ENCODE assay signal across 1 cellular context in the genomic region with DNA sequence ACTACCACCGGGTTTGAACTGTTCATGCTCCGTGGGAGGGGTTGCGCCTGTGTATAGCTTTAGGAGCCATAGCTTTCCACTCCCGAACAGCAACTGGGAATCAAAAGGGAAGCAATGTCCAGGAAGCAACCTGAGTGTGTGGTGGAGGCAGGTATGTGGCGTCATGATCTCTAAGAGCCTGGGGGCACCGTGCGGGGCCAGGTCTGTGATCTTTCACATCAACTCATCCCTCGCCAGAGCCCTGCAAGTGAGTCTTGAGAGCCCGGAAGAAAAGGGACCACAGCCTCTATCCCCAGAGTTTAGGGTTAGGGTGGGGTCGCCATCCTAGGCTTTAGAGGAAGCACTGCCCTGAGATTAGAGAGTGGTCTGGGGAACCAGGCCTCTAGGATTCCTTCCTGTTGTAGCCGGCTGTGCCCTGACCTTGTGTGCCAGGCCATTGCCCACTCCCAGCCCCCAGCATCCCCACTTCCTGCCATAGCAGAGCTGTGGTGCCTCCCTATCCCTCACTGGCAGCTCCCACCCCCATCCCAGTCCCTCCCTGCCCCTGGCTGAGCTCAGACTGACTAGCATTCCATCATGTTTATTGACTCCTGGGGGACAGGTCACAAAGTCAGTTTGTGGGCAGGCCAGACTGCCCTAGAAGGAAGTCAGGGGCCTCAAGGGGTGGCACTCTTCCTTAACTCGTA.
TF ChIP-seq lines count a peak whose summit lies in the region.

No MANE protein-coding gene starts in this region.

TF ChIP-seq in WTC11, 78 proteins besides CTCF, POLR2A, EP300 and RAD21 (continued from another document):
- TF ChIP-seq, protein P1, sequence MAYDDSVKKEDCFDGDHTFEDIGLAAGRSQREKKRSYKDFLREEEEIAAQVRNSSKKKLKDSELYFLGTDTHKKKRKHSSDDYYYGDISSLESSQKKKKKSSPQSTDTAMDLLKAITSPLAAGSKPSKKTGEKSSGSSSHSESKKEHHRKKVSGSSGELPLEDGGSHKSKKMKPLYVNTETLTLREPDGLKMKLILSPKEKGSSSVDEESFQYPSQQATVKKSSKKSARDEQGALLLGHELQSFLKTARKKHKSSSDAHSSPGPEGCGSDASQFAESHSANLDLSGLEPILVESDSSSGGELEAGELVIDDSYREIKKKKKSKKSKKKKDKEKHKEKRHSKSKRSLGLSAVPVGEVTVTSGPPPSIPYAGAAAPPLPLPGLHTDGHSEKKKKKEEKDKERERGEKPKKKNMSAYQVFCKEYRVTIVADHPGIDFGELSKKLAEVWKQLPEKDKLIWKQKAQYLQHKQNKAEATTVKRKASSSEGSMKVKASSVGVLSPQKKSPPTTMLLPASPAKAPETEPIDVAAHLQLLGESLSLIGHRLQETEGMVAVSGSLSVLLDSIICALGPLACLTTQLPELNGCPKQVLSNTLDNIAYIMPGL (CRISPR knock-in tag; IDR thresholded peaks at IDR 0.05): no peak
- no peak for TF ChIP-seq AR (CRISPR knock-in tag; IDR thresholded peaks at IDR 0.05)
- TF ChIP-seq RORB (CRISPR knock-in tag; IDR thresholded peaks at IDR 0.05): no peak
- no peak for TF ChIP-seq ZNF396 (CRISPR knock-in tag; IDR thresholded peaks at IDR 0.05; ENCODE audit: borderline replicate concordance)
- TF ChIP-seq FOXJ3 (CRISPR knock-in tag; IDR thresholded peaks at IDR 0.05; ENCODE audit: borderline replicate concordance): no peak
- no peak for TF ChIP-seq NR3C1 (CRISPR knock-in tag; conservative IDR thresholded peaks at IDR 0.05; ENCODE audit: low read depth)
- TF ChIP-seq, protein P2, sequence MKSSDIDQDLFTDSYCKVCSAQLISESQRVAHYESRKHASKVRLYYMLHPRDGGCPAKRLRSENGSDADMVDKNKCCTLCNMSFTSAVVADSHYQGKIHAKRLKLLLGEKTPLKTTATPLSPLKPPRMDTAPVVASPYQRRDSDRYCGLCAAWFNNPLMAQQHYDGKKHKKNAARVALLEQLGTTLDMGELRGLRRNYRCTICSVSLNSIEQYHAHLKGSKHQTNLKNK (CRISPR knock-in tag; IDR thresholded peaks at IDR 0.05): no peak
- TF ChIP-seq, protein P3, sequence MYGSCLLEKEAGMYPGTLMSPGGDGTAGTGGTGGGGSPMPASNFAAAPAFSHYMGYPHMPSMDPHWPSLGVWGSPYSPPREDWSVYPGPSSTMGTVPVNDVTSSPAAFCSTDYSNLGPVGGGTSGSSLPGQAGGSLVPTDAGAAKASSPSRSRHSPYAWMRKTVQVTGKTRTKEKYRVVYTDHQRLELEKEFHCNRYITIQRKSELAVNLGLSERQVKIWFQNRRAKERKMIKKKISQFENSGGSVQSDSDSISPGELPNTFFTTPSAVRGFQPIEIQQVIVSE (CRISPR knock-in tag; IDR thresholded peaks at IDR 0.05; ENCODE audit: borderline replicate concordance): no peak
- TF ChIP-seq GABPB1 (CRISPR knock-in tag; IDR thresholded peaks at IDR 0.05): no peak
- TF ChIP-seq, protein P4, sequence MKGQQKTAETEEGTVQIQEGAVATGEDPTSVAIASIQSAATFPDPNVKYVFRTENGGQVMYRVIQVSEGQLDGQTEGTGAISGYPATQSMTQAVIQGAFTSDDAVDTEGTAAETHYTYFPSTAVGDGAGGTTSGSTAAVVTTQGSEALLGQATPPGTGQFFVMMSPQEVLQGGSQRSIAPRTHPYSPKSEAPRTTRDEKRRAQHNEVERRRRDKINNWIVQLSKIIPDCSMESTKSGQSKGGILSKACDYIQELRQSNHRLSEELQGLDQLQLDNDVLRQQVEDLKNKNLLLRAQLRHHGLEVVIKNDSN (CRISPR knock-in tag; IDR thresholded peaks at IDR 0.05): no peak
- TF ChIP-seq ATF1 (CRISPR knock-in tag; IDR thresholded peaks at IDR 0.05): no peak
